Comparison of ENCODE assay signal across 12 cellular contexts in genomic region chrX:132270699-132271098, GRCh38. TPM values are rescaled to one million over a fixed set of nuclear protein-coding genes. Genes with fewer than 3 reads are reported as not detected.
DNase-seq lines count a peak whose midpoint lies in the region; ATAC-seq, FAIRE-seq and TF ChIP-seq lines count a peak whose summit lies in the region.
"Had no signal": no experiment of that assay in that cellular context is flagged by ENCODE, and none has a peak within 500 bp of the region (broad histone marks: within the 10 kb centered on the region; RNA-seq: fewer than 3 reads in every experiment).

No MANE protein-coding gene starts in this region.

- H2AFZ ChIP-seq in mammary epithelial cell (ENCODE audit: low read depth, low read length) = no peak overlapping the region
- peak overlapping the region; percentile 26 for H2AFZ ChIP-seq in keratinocyte (ENCODE audit: control insufficient read depth, low read length)

- in situ Hi-C loops in mammary epithelial cell (cut with MboI; ENCODE audit: low sequenced_read_pairs in 2 of 2) = no loop called here

- H4K20me1 ChIP-seq in mammary epithelial cell (ENCODE audit: insufficient read depth, low read length) (no peaks in the 10 kb centered on the region), keratinocyte (ENCODE audit: control insufficient read depth, extremely low read depth, insufficient read depth, low read length) (no peaks in the 10 kb centered on the region)

- H3K4me3 ChIP-seq in mammary epithelial cell (replicated peaks in 1 of 3; ENCODE audit: insufficient read depth in 1 of 3, low read depth in 2 of 3, low read length in 3 of 3) (no peak overlapping the region), keratinocyte (ENCODE audit: control insufficient read depth in 2 of 3, extremely low read depth in 1 of 3, insufficient read depth in 2 of 3, low read depth in 1 of 3, low read length in 3 of 3) (no peak overlapping the region), testis (no peak overlapping the region)

- DNase-seq in HS-5 (ENCODE audit: low read depth) (peak; percentile 56), mammary epithelial cell (peak; percentile 85), keratinocyte (ENCODE audit: low read depth, low spot score) (peak; percentile 61), testis (peak; percentile 54), frontal cortex (ENCODE audit: low spot score in 2 of 2) (no peak)
- no peak for DNase-seq in activated naive CD4-positive, alpha-beta T cell (lab: John Stamatoyannopoulos, UW)
- DNase-seq: activated CD4-positive, alpha-beta T cell treated with anti-CD3 and anti-CD28 coated beads for 1 hour; NCI-H1105 treated with DMSO at 0.1 percent for 48 hours; RPMI8226 had no signal

- H3K9ac ChIP-seq in mammary epithelial cell (ENCODE audit: insufficient read depth, low read length) (no peak overlapping the region), keratinocyte (ENCODE audit: control insufficient read depth, extremely low read depth, insufficient read depth, low read length) (peak overlapping the region; percentile 31)

- H3K4me2 ChIP-seq in mammary epithelial cell (ENCODE audit: insufficient read depth, low read depth, low read length) = peak overlapping the region; percentile 50
- peak overlapping the region; percentile 63 for H3K4me2 ChIP-seq in keratinocyte (ENCODE audit: control insufficient read depth, extremely low read depth, insufficient read depth, low read depth, low read length)

- BruUV-seq in mammary epithelial cell (replicated peaks; lab: Mats Ljungman, UMichigan) = no TSS peak

- TF ChIP-seq CTCF in mammary epithelial cell (conservative IDR thresholded peaks at IDR 0.05 in 1 of 2, IDR thresholded peaks at IDR 0.05 in 1 of 2; ENCODE audit: extremely low read depth in 1 of 2, insufficient read depth in 1 of 2, low read depth in 1 of 2, low read length in 2 of 2) (no peak), keratinocyte (optimal IDR thresholded peaks at IDR 0.05 in 1 of 3, IDR thresholded peaks at IDR 0.05 in 1 of 3, conservative IDR thresholded peaks at IDR 0.05 in 1 of 3; ENCODE audit: extremely low read depth in 1 of 3, insufficient read depth in 2 of 3, low read length in 3 of 3) (no peak), testis (IDR thresholded peaks at IDR 0.05) (no peak)

- H3K79me2 ChIP-seq in mammary epithelial cell (ENCODE audit: insufficient read depth, low read length) = no peaks in the 10 kb centered on the region
- no peaks in the 10 kb centered on the region for H3K79me2 ChIP-seq in keratinocyte (ENCODE audit: control insufficient read depth, insufficient read depth, low read length)

- no peaks in the 10 kb centered on the region for H3K9me3 ChIP-seq in mammary epithelial cell (replicated peaks; ENCODE audit: insufficient read depth, low read length)
- no peaks in the 10 kb centered on the region for H3K9me3 ChIP-seq in keratinocyte (ENCODE audit: control insufficient read depth, low read depth, low read length)
- H3K9me3 ChIP-seq in testis = no peaks in the 10 kb centered on the region

- dilution Hi-C loops in mammary epithelial cell (cut with HindIII; ENCODE audit: low sequenced_read_pairs) = no loop called here
- dilution Hi-C loops in keratinocyte (cut with MboI; ENCODE audit: extremely low pct_ligation_motif_present, low sequenced_read_pairs) = no loop called here

- 42% methylated on average over 3 of the region's 3 CpGs for WGBS in mammary epithelial cell (ENCODE audit: low coverage, missing lambda C conversion rate)
- 28 to 46% methylated on average over 2 to 3 of the region's 3 CpGs for WGBS in testis, 2 donors

- no peak for TF ChIP-seq POLR2A in testis (IDR thresholded peaks at IDR 0.05)

- CTCF ChIA-PET in mammary epithelial cell (lab: Charles Lee; ENCODE audit: low non-redundant PET) = interaction anchor here (1.1 kb wide), 1 partner anchor 22 kb away, joined by 3 read pairs; no protein-coding TSS in a partner anchor

- no peak for ATAC-seq in GM19324 (IDR thresholded peaks at IDR 0.05; ENCODE audit: low FRiP score, unreplicated experiment)
- ATAC-seq: activated naive CD4-positive, alpha-beta T cell treated with anti-CD3 and anti-CD28 coated beads, Interleukin-2, amount 50 U/mL, for 72 hours had no signal

- no peak overlapping the region for H3K27ac ChIP-seq in mammary epithelial cell (ENCODE audit: insufficient read depth, low read depth, low read length)
- peak overlapping the region; percentile 66 for H3K27ac ChIP-seq in keratinocyte (ENCODE audit: control insufficient read depth, insufficient read depth, low read length)
- no peak overlapping the region for H3K27ac ChIP-seq in testis

- no peaks in the 10 kb centered on the region for H3K9me1 ChIP-seq in keratinocyte (ENCODE audit: control insufficient read depth, extremely low read depth, insufficient read depth, low read length)

- H3K4me1 ChIP-seq in mammary epithelial cell (ENCODE audit: insufficient read depth, low read length) = peaks cover 3% of the 10 kb centered on the region
- H3K4me1 ChIP-seq in keratinocyte (ENCODE audit: control insufficient read depth, extremely low read depth, insufficient read depth, low read length) = peaks cover 10% of the 10 kb centered on the region
- no peaks in the 10 kb centered on the region for H3K4me1 ChIP-seq in testis

- FAIRE-seq in keratinocyte (lab: Jason Lieb, UNC) (peak; percentile 13), frontal cortex (lab: Jason Lieb, UNC) (no peak)
- FAIRE-seq: G401.6 had no signal

- H3K36me3 ChIP-seq in mammary epithelial cell (ENCODE audit: insufficient read depth, low read length) (no peaks in the 10 kb centered on the region), keratinocyte (ENCODE audit: control insufficient read depth in 2 of 2, extremely low read depth in 1 of 2, insufficient read depth in 2 of 2, low read length in 2 of 2) (no peaks in the 10 kb centered on the region), testis (ENCODE audit: low read depth, missing control alignments) (no peaks in the 10 kb centered on the region)

- intact Hi-C loops in mammary epithelial cell (cut with micrococcal nuclease) = loop anchor here (2.0 kb wide), 1 partner anchor 44 kb away; no protein-coding TSS in a partner anchor
- intact Hi-C loops in testis (cut with DNase I; ENCODE audit: low total_unique reads) = no loop called here

- H3K27me3 ChIP-seq in mammary epithelial cell (ENCODE audit: insufficient read depth, low read length) (no peaks in the 10 kb centered on the region), keratinocyte (ENCODE audit: control insufficient read depth, extremely low read depth, insufficient read depth, low read length) (no peaks in the 10 kb centered on the region), testis (no peaks in the 10 kb centered on the region)

RNA-seq across cellular contexts. Expression of gene RAP2C, which starts 51.5 kb away (rescaled TPM):
- 10 to 100 TPM; 24.2 to 30.7 TPM for total RNA-seq in mammary epithelial cell
- polyA plus RNA-seq in mammary epithelial cell = 7.6 TPM
- polyA minus RNA-seq in mammary epithelial cell = 30.1 TPM
- 11.3 to 15.1 TPM (median 13.5 TPM) in 3 replicates for polyA plus RNA-seq in keratinocyte
- 47.6 TPM for polyA plus RNA-seq in keratinocyte (2011; ENCODE audit: low read depth)
- 8.5 and 13.6 TPM in 2 replicates for polyA plus RNA-seq in keratinocyte (2011; cell fraction: cytosol; rRNA removed)
- polyA plus RNA-seq in keratinocyte (2011; cell fraction: nucleus; rRNA removed) = 10.2 and 11.6 TPM in 2 replicates
- 21.6 and 22.7 TPM in 2 replicates for polyA plus RNA-seq in keratinocyte (2012; ENCODE audit: low replicate concordance)
- 10.4 to 18.2 TPM (median 11.3 TPM) in 3 replicates for polyA minus RNA-seq in keratinocyte
- polyA minus RNA-seq in keratinocyte (2011; cell fraction: cytosol; rRNA and poly(A)+ RNA removed) = 14.4 TPM
- 4.9 and 9.4 TPM in 2 replicates for polyA minus RNA-seq in keratinocyte (2011; cell fraction: nucleus; rRNA and poly(A)+ RNA removed)
- 10 to 100 TPM; 18.7 to 19.4 TPM for total RNA-seq in testis
- 16.9 TPM for polyA plus RNA-seq in testis (ENCODE audit: insufficient read depth, low read depth, low replicate concordance)
- 13.9 TPM for total RNA-seq in frontal cortex

Comparison
In these comparisons a context has a peak if more than half of its experiments do, and no peak if none do; other contexts are left out.
1. DNase-seq: peak in HS-5 (single experiment), mammary epithelial cell (single experiment), keratinocyte (single experiment) and testis (single experiment); none in activated naive CD4-positive, alpha-beta T cell (0 of 4) and frontal cortex (0 of 2).